Comparison of ENCODE assay signal across 8 cellular contexts in genomic region chr3:52055537-52056351, GRCh38. TPM values are rescaled to one million over a fixed set of nuclear protein-coding genes. Genes with fewer than 3 reads are reported as not detected.
A peak's percentile ranks its signal among the peaks of the same experiment; 100 is the strongest.
DNase-seq lines count a peak whose midpoint lies in the region; ATAC-seq and TF ChIP-seq lines count a peak whose summit lies in the region.

No MANE protein-coding gene starts in this region.

- CTCF ChIA-PET in OCI-LY7 (lab: Charles Lee; ENCODE audit: unreplicated experiment): no interaction called here

- no peaks in the 10 kb centered on the region for H3K9me2 ChIP-seq in OCI-LY7 (ENCODE audit: insufficient read depth, low read length)

- peaks cover 27% of the 10 kb centered on the region; the same call in 1 of the 2 replicates for H3K36me3 ChIP-seq in OCI-LY7 (ENCODE audit: insufficient read depth, low read length)
- H3K36me3 ChIP-seq in ovary: no peaks in the 10 kb centered on the region

- peak overlapping the region; percentile 73 for H3K4me3 ChIP-seq in OCI-LY7 (ENCODE audit: low read depth, low read length, poor library complexity, severe bottlenecking)
- peak overlapping the region; percentile 54 for H3K4me3 ChIP-seq in ovary

- peak overlapping the region; percentile 85 for H3K27ac Mint-ChIP-seq in HFFc6

- H3K27me3 ChIP-seq in ovary: no peaks in the 10 kb centered on the region

- DNase-seq in HFFc6 (no peak), OCI-LY7 (ENCODE audit: low spot score) (peak; percentile 76), activated gamma-delta T cell (lab: John Stamatoyannopoulos, UW) (peak; percentile 36), foreskin melanocyte (peak; percentile 37), ovary (peak in 4 of 5 donors; percentile 44 to 68 (median 60)), sciatic nerve (ENCODE audit: low spot score) (no peak), NCI-H1436 treated with DMSO at 0.1 percent for 48 hours (lab: John Stamatoyannopoulos, UW) (no peak)

- peaks cover 13% of the 10 kb centered on the region for H3K36me3 Mint-ChIP-seq in HFFc6 (ENCODE audit: low read depth)

- ATAC-seq in sciatic nerve: no peak

- H3K79me2 ChIP-seq in OCI-LY7 (ENCODE audit: insufficient read depth, low read depth, low read length): no peaks in the 10 kb centered on the region

- TF ChIP-seq POLR2A in ovary (IDR thresholded peaks at IDR 0.05): no peak

- peak overlapping the region; percentile 13; the same call in 1 of the 2 replicates for H2AFZ ChIP-seq in OCI-LY7 (ENCODE audit: low read length)

- 0 to 1% (median 0%) methylated on average over 58 to 94 of the region's 94 CpGs for WGBS in ovary, 3 donors

- H3K4me1 ChIP-seq in OCI-LY7 (ENCODE audit: insufficient read depth, low read length, poor library complexity, severe bottlenecking): peaks cover 41% of the 10 kb centered on the region
- H3K4me1 ChIP-seq in ovary (ENCODE audit: insufficient read depth): peaks cover 24% of the 10 kb centered on the region

- H3K9me3 ChIP-seq in OCI-LY7 (ENCODE audit: low read length): no peaks in the 10 kb centered on the region
- H3K9me3 ChIP-seq in ovary: no peaks in the 10 kb centered on the region

- intact Hi-C loops in OCI-LY7 (cut with micrococcal nuclease; ENCODE audit: unreplicated experiment) (loop anchor here (1.0 to 2.0 kb wide), 2 partner anchors 99 to 113 kb away; partner anchors contain the start of genes PARP3 and POC1A), ovary (cut with DNase I) (loop anchor here in 2 of 4 donors (2.0 to 5.0 kb wide), 4 partner anchors 53 to 87 kb away; no protein-coding TSS in a partner anchor), sciatic nerve (cut with DNase I) (no loop called here)

- H3K27ac ChIP-seq in OCI-LY7 (ENCODE audit: low read depth, low read length, poor library complexity, severe bottlenecking) (no peak overlapping the region), ovary (peak overlapping the region; percentile 49 to 78)

- H3K9me3 Mint-ChIP-seq in HFFc6: no peaks in the 10 kb centered on the region

- H4K20me1 ChIP-seq in OCI-LY7 (ENCODE audit: insufficient read depth, low read length): no peaks in the 10 kb centered on the region

- peaks cover 36% of the 10 kb centered on the region for H3K4me1 Mint-ChIP-seq in HFFc6 (ENCODE audit: low read depth)

- TF ChIP-seq EP300 in ovary (IDR thresholded peaks at IDR 0.05): no peak

- TF ChIP-seq CTCF in GM12872 (IDR thresholded peaks at IDR 0.05; ENCODE audit: insufficient read depth, low read depth, low read length): peak; percentile 53
- no peak; the same call in none of the 2 replicates for TF ChIP-seq CTCF in HFFc6 (IDR thresholded peaks at IDR 0.05)
- TF ChIP-seq CTCF in OCI-LY7 (conservative IDR thresholded peaks at IDR 0.05; ENCODE audit: low read length): peak; percentile 60; the same call in 1 of the 2 replicates
- TF ChIP-seq CTCF in ovary (IDR thresholded peaks at IDR 0.05): no peak

- H3K27me3 Mint-ChIP-seq in HFFc6 (ENCODE audit: insufficient read depth): no peaks in the 10 kb centered on the region; the same call in 1 of the 2 replicates

- H3K4me2 ChIP-seq in OCI-LY7 (ENCODE audit: low read length): peak overlapping the region; percentile 93

- BruUV-seq in OCI-LY7 (replicated peaks; lab: Mats Ljungman, UMichigan): no TSS peak

- H3K4me3 Mint-ChIP-seq in HFFc6: peak overlapping the region; percentile 91

- POLR2A ChIA-PET in OCI-LY7 (lab: Charles Lee): interaction anchor here (0.8 to 1.3 kb wide), 4 partner anchors 99 to 170 kb away, joined by 3 to 4 read pairs (median 3); partner anchors contain the start of genes POC1A and TLR9

RNA-seq across cellular contexts. Expression of gene DUSP7, which starts 0.6 kb away (rescaled TPM):
- total RNA-seq in HFFc6 (2021; fragmentation: NEBNext Ultra II Directional; extraction: Animal tissue kit (Norgen Biotek cat#: 25700)): 10 to 100 TPM; 31.7 to 43.3 (median 37.4) TPM
- total RNA-seq in OCI-LY7 (2014; rRNA removed; shearing (Covaris generic)): 8.4 and 11.4 TPM in 2 replicates
- total RNA-seq in OCI-LY7 (2022): 13.5 and 14.4 TPM in 2 replicates
- total RNA-seq in ovary: 10 to 100 TPM in 5 of 7 donors, 1 to 10 TPM in 2; 5.1 to 18.0 (median 15.2) TPM
- polyA plus RNA-seq in ovary: 1 to 10 TPM; 6.5 to 8.6 TPM
- total RNA-seq in sciatic nerve: 22.1 TPM

Comparison
In these comparisons a context has a peak if more than half of its experiments do, and no peak if none do; other contexts are left out.
1. CTCF ChIP-seq: peak in GM12872 (single experiment) and OCI-LY7 (single experiment); none in HFFc6 (single experiment) and ovary (0 of 3).
2. DNase-seq: peak in OCI-LY7 (single experiment), activated gamma-delta T cell (single experiment), foreskin melanocyte (single experiment) and ovary (4 of 5); none in HFFc6 (single experiment), sciatic nerve (single experiment) and NCI-H1436 treated with DMSO at 0.1 percent for 48 hours (single experiment).